In genomic region chr2:129805889-129806288, GRCh38 we compare ENCODE assay signal across 1 cellular context.
TF ChIP-seq lines count a peak whose summit lies in the region.

No MANE protein-coding gene starts in this region.

TF ChIP-seq in GM23338, 12 proteins besides CTCF, POLR2A, EP300 and RAD21 (continued from another document):
- TF ChIP-seq ZNF462 (CRISPR knock-in tag; IDR thresholded peaks at IDR 0.05), result no peak
- no peak for TF ChIP-seq NANOG (IDR thresholded peaks at IDR 0.05; ENCODE audit: borderline replicate concordance)
- no peak for TF ChIP-seq POLR2AphosphoS5 (IDR thresholded peaks at IDR 0.05; ENCODE audit: low read depth)
- no peak for TF ChIP-seq REST (IDR thresholded peaks at IDR 0.05; ENCODE audit: unreplicated experiment)
